ENCODE assay signal across 15 cellular contexts in the genomic region with DNA sequence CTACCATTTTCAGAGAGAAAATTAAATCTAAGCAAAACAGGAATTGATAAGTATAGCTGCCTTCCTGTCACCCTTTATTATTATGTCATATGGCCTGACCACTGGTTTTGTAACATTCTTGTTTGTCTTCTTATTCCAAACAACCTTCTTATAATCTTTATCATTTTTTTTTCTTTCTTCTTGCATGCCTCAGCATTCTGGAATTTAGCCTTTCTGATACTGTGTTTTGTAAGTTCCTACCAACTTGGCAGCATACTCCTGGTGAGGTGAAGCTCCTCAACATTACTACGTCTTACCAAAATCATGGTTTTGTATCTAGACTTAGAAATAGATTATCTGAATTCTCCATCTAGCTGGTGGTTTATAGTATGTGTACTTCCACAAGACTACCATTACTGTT.
DNase-seq lines count a peak whose midpoint lies in the region; ATAC-seq and TF ChIP-seq lines count a peak whose summit lies in the region.
"Had no signal": no experiment of that assay in that cellular context is flagged by ENCODE, and none has a peak within 500 bp of the region (broad histone marks: within the 10 kb centered on the region; RNA-seq: fewer than 3 reads in every experiment).

No MANE protein-coding gene starts in this region.

- H2BK5ac ChIP-seq in IMR-90 (ENCODE audit: low read depth, low read length, poor library complexity, severe bottlenecking): no peak overlapping the region

- H2AK5ac ChIP-seq in IMR-90 (ENCODE audit: low read depth, low read length): no peak overlapping the region

- in situ Hi-C loops in IMR-90 (cut with MboI; ENCODE audit: low sequenced_read_pairs): no loop called here

- no peak overlapping the region for H2AFZ ChIP-seq in IMR-90 (replicated peaks; ENCODE audit: low read length, poor library complexity)

- WGBS in IMR-90 (ENCODE audit: extremely low coverage in 2 of 2, insufficient read length in 1 of 2), 2 experiments: no CpG with 5 or more reads among the region's 1 CpG

- H3K4me1 Mint-ChIP-seq in mesothelial cell of epicardium: peaks cover 9% of the 10 kb centered on the region
- H3K4me1 Mint-ChIP-seq in CD4-positive, alpha-beta T cell (ENCODE audit: low read depth): no peaks in the 10 kb centered on the region

- H2BK20ac ChIP-seq in IMR-90 (ENCODE audit: low read depth, low read length): no peak overlapping the region

- dilution Hi-C loops in IMR-90 (cut with HindIII; ENCODE audit: low sequenced_read_pairs, unreplicated experiment): no loop called here

- intact Hi-C loops in IMR-90 (cut with micrococcal nuclease): no loop called here
- intact Hi-C loops in CD4-positive, alpha-beta T cell (cut with DNase I, micrococcal nuclease): no loop called here

- H3K14ac ChIP-seq in IMR-90 (replicated peaks; ENCODE audit: low read depth, low read length): no peak overlapping the region

- no peak overlapping the region for H4K5ac ChIP-seq in IMR-90 (ENCODE audit: low read depth, low read length)

- no peak overlapping the region for H3K4me3 ChIP-seq in IMR-90 (ENCODE audit: insufficient read depth, low read depth, low read length)

- H3K9me3 ChIP-seq in IMR-90 (ENCODE audit: control insufficient read depth, insufficient read depth, low read length): no peaks in the 10 kb centered on the region
- no peaks in the 10 kb centered on the region for H3K9me3 ChIP-seq in CD4-positive, alpha-beta T cell (ENCODE audit: control insufficient read depth, low read length)

- H3K27ac Mint-ChIP-seq in mesothelial cell of epicardium: no peak overlapping the region
- no peak overlapping the region for H3K27ac Mint-ChIP-seq in CD4-positive, alpha-beta T cell

- no peak overlapping the region for H2BK120ac ChIP-seq in IMR-90 (ENCODE audit: low read depth, low read length)

- H3K4me2 ChIP-seq in IMR-90 (ENCODE audit: low read depth, low read length): no peak overlapping the region
- H3K4me2 ChIP-seq: KMS-11 had no signal

- no peaks in the 10 kb centered on the region for H3K79me1 ChIP-seq in IMR-90 (ENCODE audit: low read depth in 1 of 2, low read length in 2 of 2)

- no TSS peak for BruUV-seq in IMR-90 (replicated peaks; lab: Mats Ljungman, UMichigan)

- H3K4me1 ChIP-seq in IMR-90 (ENCODE audit: control insufficient read depth, insufficient read depth, low read length): no peaks in the 10 kb centered on the region

- POLR2A ChIA-PET in IMR-90 (lab: Charles Lee; ENCODE audit: unreplicated experiment): no interaction called here
- POLR2A ChIA-PET in CD4-positive, alpha-beta T cell (lab: Charles Lee): no interaction called here

- H3K27me3 Mint-ChIP-seq in mesothelial cell of epicardium (ENCODE audit: low read depth): no peaks in the 10 kb centered on the region
- H3K27me3 Mint-ChIP-seq in CD4-positive, alpha-beta T cell: no peaks in the 10 kb centered on the region

- H3K18ac ChIP-seq in IMR-90 (ENCODE audit: low read depth, low read length): no peak overlapping the region

- no peaks in the 10 kb centered on the region for H3K9me1 ChIP-seq in IMR-90 (ENCODE audit: insufficient read depth, low read length)

- H3K27ac ChIP-seq in IMR-90 (ENCODE audit: insufficient read depth, low read length): no peak overlapping the region
- H3K27ac ChIP-seq in CD4-positive, alpha-beta T cell (ENCODE audit: low read depth, low read length): no peak overlapping the region
- H3K27ac ChIP-seq: KMS-11 had no signal

- peaks cover 5% of the 10 kb centered on the region for H3K9me3 Mint-ChIP-seq in mesothelial cell of epicardium
- no peaks in the 10 kb centered on the region for H3K9me3 Mint-ChIP-seq in CD4-positive, alpha-beta T cell

- H3K9ac ChIP-seq in IMR-90 (ENCODE audit: low read depth, low read length): no peak overlapping the region
- H3K9ac ChIP-seq: KMS-11 had no signal

- CTCF ChIA-PET in IMR-90 (lab: Yijun Ruan, JAX): interaction anchor here (0.6 to 1.3 kb wide), 4 partner anchors 12 to 396 kb away, joined by 3 to 6 read pairs (median 4); no protein-coding TSS in a partner anchor
- CTCF ChIA-PET in CD4-positive, alpha-beta T cell (lab: Charles Lee): no interaction called here

- H4K91ac ChIP-seq in IMR-90 (ENCODE audit: insufficient read depth, low read depth, low read length): no peak overlapping the region

- H4K8ac ChIP-seq in IMR-90 (ENCODE audit: low read depth in 2 of 2, low read length in 2 of 2): no peak overlapping the region

- H3K23ac ChIP-seq in IMR-90 (ENCODE audit: low read depth, low read length): no peak overlapping the region

- no peak for TF ChIP-seq POLR2A in IMR-90 (IDR thresholded peaks at IDR 0.05; ENCODE audit: low read depth, low read length)

- no peak overlapping the region for H2BK15ac ChIP-seq in IMR-90 (ENCODE audit: low read depth, low read length)

- no peak for TF ChIP-seq RAD21 in IMR-90 (IDR thresholded peaks at IDR 0.05; ENCODE audit: low read length)

- H4K20me1 ChIP-seq in IMR-90 (ENCODE audit: insufficient read depth, low read length): no peaks in the 10 kb centered on the region

- H3K56ac ChIP-seq in IMR-90 (ENCODE audit: extremely low read depth, insufficient read depth, low read length): no peak overlapping the region

- H3K27me3 ChIP-seq in IMR-90 (ENCODE audit: control insufficient read depth, insufficient read depth, low read length): no peaks in the 10 kb centered on the region
- H3K27me3 ChIP-seq in CD4-positive, alpha-beta T cell (ENCODE audit: control insufficient read depth, insufficient read depth, low read length): no peaks in the 10 kb centered on the region

- no peak overlapping the region for H3K4ac ChIP-seq in IMR-90 (ENCODE audit: low read depth, low read length)

- H3K4me3 Mint-ChIP-seq in mesothelial cell of epicardium: no peak overlapping the region
- no peak overlapping the region for H3K4me3 Mint-ChIP-seq in CD4-positive, alpha-beta T cell

- peak; percentile 19 for DNase-seq in IMR-90
- DNase-seq in amniotic epithelial cell (ENCODE audit: low read depth): peak; percentile 72
- DNase-seq in fibroblast of peridontal ligament (ENCODE audit: extremely low read depth): peak; percentile 18
- DNase-seq in mesothelial cell of epicardium (ENCODE audit: low spot score in 2 of 2, unreplicated experiment in 2 of 2): no peak
- no peak for DNase-seq in CD4-positive, alpha-beta T cell
- no peak for DNase-seq in stimulated activated CD4-positive, alpha-beta T cell treated with anti-CD3 and anti-CD28 coated beads, Interleukin-1b, Interleukin-23, amount 100 ng/mL, for 48 hours
- DNase-seq: C1 segment of cervical spinal cord, DMS153, NCI-H1105, NCI-H187, NCI-H2171 treated with DMSO at 0.1 percent for 48 hours, NCI-H510A, SW 1271 had no signal

- H3K36me3 Mint-ChIP-seq in mesothelial cell of epicardium: no peaks in the 10 kb centered on the region
- H3K36me3 Mint-ChIP-seq in CD4-positive, alpha-beta T cell (ENCODE audit: low read depth): peaks cover 26% of the 10 kb centered on the region

- H3K36me3 ChIP-seq in IMR-90 (ENCODE audit: control insufficient read depth, insufficient read depth, low read length): no peaks in the 10 kb centered on the region

- TF ChIP-seq CTCF in IMR-90 (conservative IDR thresholded peaks at IDR 0.05; ENCODE audit: low read depth, low read length) (no peak), mesothelial cell of epicardium (IDR thresholded peaks at IDR 0.05; ENCODE audit: unreplicated experiment) (no peak)
- TF ChIP-seq CTCF in CD4-positive, alpha-beta T cell (IDR thresholded peaks at IDR 0.05): no peak

- no peak overlapping the region for H2AK9ac ChIP-seq in IMR-90 (replicated peaks; ENCODE audit: low read depth, low read length, poor library complexity)

- ATAC-seq in IMR-90 (ENCODE audit: low read depth): no peak
- ATAC-seq in HG03039 (IDR thresholded peaks at IDR 0.05; ENCODE audit: unreplicated experiment): no peak
- ATAC-seq in CD4-positive, alpha-beta T cell (ENCODE audit: poor library complexity): no peak

TF ChIP-seq in IMR-90, 13 proteins besides CTCF, POLR2A, EP300 and RAD21:
- TF ChIP-seq MAFK (IDR thresholded peaks at IDR 0.05; ENCODE audit: low read depth, low read length): no peak
- TF ChIP-seq USF2 (IDR thresholded peaks at IDR 0.05; ENCODE audit: low read depth, low read length): no peak
- TF ChIP-seq CHD1 (IDR thresholded peaks at IDR 0.05; ENCODE audit: low read depth, low read length): no peak
- TF ChIP-seq MAZ (IDR thresholded peaks at IDR 0.05; ENCODE audit: borderline replicate concordance, low read depth, low read length): no peak
- no peak for TF ChIP-seq CEBPB (IDR thresholded peaks at IDR 0.05; ENCODE audit: low read depth, low read length)
- TF ChIP-seq RCOR1 (IDR thresholded peaks at IDR 0.05; ENCODE audit: insufficient replicate concordance, low read length): no peak
- TF ChIP-seq FOS (IDR thresholded peaks at IDR 0.05; ENCODE audit: low read depth, low read length): no peak

Comparison
In these comparisons a context has a peak if more than half of its experiments do, and no peak if none do; other contexts are left out.
1. DNase-seq: peak in IMR-90 (single experiment), amniotic epithelial cell (single experiment) and fibroblast of peridontal ligament (single experiment); none in mesothelial cell of epicardium (0 of 2), CD4-positive, alpha-beta T cell (0 of 10) and stimulated activated CD4-positive, alpha-beta T cell treated with anti-CD3 and anti-CD28 coated beads, Interleukin-1b, Interleukin-23, amount 100 ng/mL, for 48 hours (single experiment).